ENCODE assay signal across 15 cellular contexts in genomic region chr10:14736043-14736442, GRCh38. TPM values are rescaled to one million over a fixed set of nuclear protein-coding genes. Genes with fewer than 3 reads are reported as not detected.
A peak's percentile ranks its signal among the peaks of the same experiment; 100 is the strongest.
DNase-seq lines count a peak whose midpoint lies in the region; ATAC-seq, FAIRE-seq and TF ChIP-seq lines count a peak whose summit lies in the region.
"Had no signal": no experiment of that assay in that cellular context is flagged by ENCODE, and none has a peak within 500 bp of the region (broad histone marks: within the 10 kb centered on the region; RNA-seq: fewer than 3 reads in every experiment).

No MANE protein-coding gene starts in this region.

- TF ChIP-seq CTCF in kidney (IDR thresholded peaks at IDR 0.05; ENCODE audit: borderline replicate concordance, extremely low read depth, insufficient read depth) (no peak), Peyer's patch (IDR thresholded peaks at IDR 0.05) (no peak)

- H3K9ac ChIP-seq in kidney (ENCODE audit: low read length in 2 of 2) (no peak overlapping the region), stomach smooth muscle (ENCODE audit: low read length in 2 of 2) (no peak overlapping the region)
- H3K9ac ChIP-seq: neural progenitor cell had no signal

- H3K27ac ChIP-seq in kidney (ENCODE audit: low read depth in 2 of 2, low read length in 2 of 2) (peak overlapping the region; percentile 26 to 81), stomach smooth muscle (ENCODE audit: low read length) (peak overlapping the region; percentile 66), Peyer's patch (peak overlapping the region in 1 of 4 donors; percentile 69)
- H3K27ac ChIP-seq: neural progenitor cell, WERI-Rb-1 had no signal

- DNase-seq in NAMALWA (ENCODE audit: low spot score) = peak; percentile 53
- DNase-seq in kidney = no peak
- DNase-seq in NCI-H1105 treated with DMSO at 0.1 percent for 48 hours (lab: John Stamatoyannopoulos, UW) = no peak
- no peak for DNase-seq in NCI-H82 treated with DMSO at 0.1 percent for 48 hours (lab: John Stamatoyannopoulos, UW; ENCODE audit: unreplicated experiment)
- DNase-seq in Peyer's patch = no peak
- DNase-seq in effector CD4-positive, alpha-beta T cell = no peak
- DNase-seq: DMS79; NCI-H1436; PC-3; stimulated activated naive CD8-positive, alpha-beta T cell treated with anti-CD3 and anti-CD28 coated beads, Interleukin-15, amount 100 ng/mL, for 72 hours; WERI-Rb-1 had no signal

- no peak for TF ChIP-seq POLR2A in Peyer's patch (IDR thresholded peaks at IDR 0.05)

- H3K4me1 ChIP-seq in kidney (ENCODE audit: control insufficient read depth in 1 of 2, insufficient read depth in 1 of 2, low read depth in 1 of 2, low read length in 2 of 2) (peaks cover 9 to 18% of the 10 kb centered on the region in 2 donors), stomach smooth muscle (ENCODE audit: control insufficient read depth, insufficient read depth, low read length) (peaks cover 27% of the 10 kb centered on the region), Peyer's patch (peaks cover 0 to 10% (median 5%) of the 10 kb centered on the region in 4 donors)
- H3K4me1 ChIP-seq: neural progenitor cell had no signal

- intact Hi-C loops in kidney (cut with DNase I) = no loop called here

- ATAC-seq in GM18867 (IDR thresholded peaks at IDR 0.05; ENCODE audit: unreplicated experiment) = peak; percentile 44
- ATAC-seq: HCT116; PC-3; stimulated activated naive CD8-positive, alpha-beta T cell treated with anti-CD3 and anti-CD28 coated beads, Interleukin-15, amount 100 ng/mL, for 72 hours had no signal

- no peak for FAIRE-seq in kidney (lab: Jason Lieb, UNC)

- H3K27me3 ChIP-seq in stomach smooth muscle (ENCODE audit: control insufficient read depth in 1 of 2, insufficient read depth in 2 of 2, low read length in 2 of 2) = no peaks in the 10 kb centered on the region
- no peaks in the 10 kb centered on the region for H3K27me3 ChIP-seq in Peyer's patch
- H3K27me3 ChIP-seq: neural progenitor cell had no signal

- H3K36me3 ChIP-seq in kidney (ENCODE audit: control insufficient read depth in 1 of 2, insufficient read depth in 2 of 2, low read length in 2 of 2) (no peaks in the 10 kb centered on the region), stomach smooth muscle (ENCODE audit: control insufficient read depth in 2 of 2, insufficient read depth in 2 of 2, low read length in 2 of 2) (no peaks in the 10 kb centered on the region), Peyer's patch (no peaks in the 10 kb centered on the region)
- H3K36me3 ChIP-seq: neural progenitor cell, WERI-Rb-1 had no signal

- H3K4me3 ChIP-seq in kidney (ENCODE audit: low read length in 2 of 2) = peak overlapping the region in 1 of 2 donors; percentile 8
- H3K4me3 ChIP-seq in stomach smooth muscle (ENCODE audit: low read length in 2 of 2) = no peak overlapping the region
- no peak overlapping the region for H3K4me3 ChIP-seq in Peyer's patch
- H3K4me3 ChIP-seq: neural progenitor cell had no signal

- H3K9me3 ChIP-seq in kidney (ENCODE audit: control insufficient read depth in 1 of 2, low read length in 2 of 2) = no peaks in the 10 kb centered on the region
- no peaks in the 10 kb centered on the region for H3K9me3 ChIP-seq in stomach smooth muscle (ENCODE audit: control insufficient read depth in 2 of 2, low read length in 2 of 2)
- no peaks in the 10 kb centered on the region for H3K9me3 ChIP-seq in Peyer's patch

RNA-seq across cellular contexts. Expression of gene FAM107B, which starts 38.7 kb away (rescaled TPM):
- 105 TPM for total RNA-seq in kidney
- polyA plus RNA-seq in kidney (ENCODE audit: insufficient read depth, low read depth, low replicate concordance) = 122 TPM
- total RNA-seq in Peyer's patch = 10 to 100 TPM; 36.6 to 89.1 (median 39.6) TPM
